Comparison of ENCODE assay signal across 8 cellular contexts in the genomic region with DNA sequence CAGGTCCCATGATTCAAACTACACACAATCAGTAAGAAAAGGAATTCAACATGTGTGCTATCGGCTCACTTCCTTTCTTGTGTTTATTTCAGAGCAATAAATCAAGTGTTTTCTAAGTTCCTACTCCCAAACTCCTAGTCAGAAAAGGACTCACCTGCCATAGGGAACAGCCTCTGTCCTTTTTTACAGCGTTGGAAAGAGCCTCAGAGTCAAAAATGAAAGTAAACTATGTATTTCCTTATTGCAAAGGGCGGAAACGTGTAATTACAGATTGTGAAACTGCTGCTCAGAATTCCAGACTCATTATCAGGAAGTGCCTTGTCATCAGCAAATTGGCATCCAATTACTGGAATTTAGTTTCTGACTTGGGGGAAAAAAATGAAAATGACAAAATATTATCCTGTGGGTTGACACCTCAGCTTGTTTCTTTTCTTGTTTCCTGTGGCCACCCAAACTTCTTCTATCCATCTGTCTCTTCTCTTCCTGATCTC. TPM values are rescaled to one million over a fixed set of nuclear protein-coding genes. Genes with fewer than 3 reads are reported as not detected.
DNase-seq lines count a peak whose midpoint lies in the region; ATAC-seq lines count a peak whose summit lies in the region.

A gene (minus strand): TSS at position 210 of the 491 bp plus-strand sequence. CDS start 49 bp downstream, at position 161.

- H3K36me3 ChIP-seq in effector memory CD4-positive, alpha-beta T cell (ENCODE audit: control insufficient read depth, insufficient read depth, low read length) = peaks cover 3% of the 10 kb centered on the region
- no peaks in the 10 kb centered on the region for H3K36me3 ChIP-seq in mucosa of rectum (ENCODE audit: control insufficient read depth in 2 of 2, insufficient read depth in 2 of 2, low read length in 2 of 2)

- peaks cover 18% of the 10 kb centered on the region for H3K4me1 ChIP-seq in effector memory CD4-positive, alpha-beta T cell (ENCODE audit: control insufficient read depth, insufficient read depth, low read length, poor library complexity, severe bottlenecking)
- H3K4me1 ChIP-seq in mucosa of rectum (ENCODE audit: control insufficient read depth in 2 of 2, insufficient read depth in 2 of 2, low read length in 2 of 2) = peaks cover 5 to 16% of the 10 kb centered on the region in 2 donors

- ATAC-seq in GM21360 (IDR thresholded peaks at IDR 0.05; ENCODE audit: unreplicated experiment) = peak; percentile 88

- H3K4me3 ChIP-seq in effector memory CD4-positive, alpha-beta T cell (ENCODE audit: insufficient read depth, low read depth, low read length, poor library complexity, severe bottlenecking) = peak within 1 kb of the TSS; percentile 76
- H3K4me3 ChIP-seq in mucosa of rectum (ENCODE audit: low read length in 2 of 2) = peak within 1 kb of the TSS; percentile 68 to 78

- no peaks in the 10 kb centered on the region for H3K9me3 ChIP-seq in effector memory CD4-positive, alpha-beta T cell (ENCODE audit: control insufficient read depth, low read length)
- H3K9me3 ChIP-seq in mucosa of rectum (ENCODE audit: control insufficient read depth in 2 of 2, low read length in 2 of 2) = peaks cover 0 to 3% of the 10 kb centered on the region in 2 donors

- peak; percentile 99 for DNase-seq in GF-D8 (lab: John Stamatoyannopoulos, UW)
- DNase-seq in HPDE6-E6E7 (ENCODE audit: extremely low spot score) = peak; percentile 38
- DNase-seq in SK-MEL-5 (ENCODE audit: low read depth, low spot score) = peak; percentile 60
- DNase-seq in effector memory CD4-positive, alpha-beta T cell = no peak
- no peak for DNase-seq in NCI-H524 treated with DMSO at 0.1 percent for 48 hours (lab: John Stamatoyannopoulos, UW)
- no peak for DNase-seq in DMS114 treated with DMSO at 0.1 percent for 48 hours (lab: John Stamatoyannopoulos, UW; ENCODE audit: unreplicated experiment)

- peak within 1 kb of the TSS; percentile 80 to 82 for H3K9ac ChIP-seq in mucosa of rectum (ENCODE audit: low read depth in 1 of 2, low read length in 2 of 2)

- H3K27me3 ChIP-seq in effector memory CD4-positive, alpha-beta T cell (replicated peaks; ENCODE audit: control insufficient read depth, insufficient read depth, low read length, poor library complexity, severe bottlenecking) = no peaks in the 10 kb centered on the region
- no peaks in the 10 kb centered on the region for H3K27me3 ChIP-seq in mucosa of rectum (ENCODE audit: control insufficient read depth in 2 of 2, insufficient read depth in 2 of 2, low read length in 2 of 2)

- H3K27ac ChIP-seq in effector memory CD4-positive, alpha-beta T cell (ENCODE audit: insufficient read depth, low read length, poor library complexity, severe bottlenecking) = peak within 1 kb of the TSS; percentile 73
- H3K27ac ChIP-seq in mucosa of rectum (ENCODE audit: low read depth in 2 of 2, low read length in 2 of 2) = peak within 1 kb of the TSS; percentile 79 to 92

- in situ Hi-C loops in SK-MEL-5 (cut with HindIII; ENCODE audit: low pct_unique_long_range_greater_than_20kb, low sequenced_read_pairs) = no loop called here

RNA-seq across cellular contexts. Expression of the gene that starts here (rescaled TPM):
- 91.5 and 96.1 TPM in 2 replicates for total RNA-seq in SK-MEL-5 (2014; rRNA removed; shearing (Covaris generic))
- polyA plus RNA-seq in SK-MEL-5 (2015; cell fraction: cytosol; rRNA removed) = 53.2 and 54.5 TPM in 2 replicates
- 45.0 and 56.7 TPM in 2 replicates for polyA plus RNA-seq in SK-MEL-5 (2015; cell fraction: nucleus; rRNA removed)

Comparison
In these comparisons a context has a peak if more than half of its experiments do, and no peak if none do; other contexts are left out.
1. DNase-seq: peak in GF-D8 (single experiment), HPDE6-E6E7 (single experiment) and SK-MEL-5 (single experiment); none in effector memory CD4-positive, alpha-beta T cell (0 of 3), NCI-H524 treated with DMSO at 0.1 percent for 48 hours (single experiment) and DMS114 treated with DMSO at 0.1 percent for 48 hours (single experiment).